ENCODE assay signal across 1 cellular context in genomic region chr3:48301020-48301813, GRCh38.
TF ChIP-seq lines count a peak whose summit lies in the region.

Gene NME6 (minus strand): TSS chr3:48301367.

TF ChIP-seq in HEK293, 187 proteins besides CTCF, POLR2A, EP300 and RAD21 (continued from another document and continues in another):
- 0 out of 2 replicates have a peak, but pooled peaks have one; percentile 55 for TF ChIP-seq ZSCAN18 (tag by site-specific recombination; IDR thresholded peaks at IDR 0.05)
- no peak for TF ChIP-seq FEZF1 (tag by site-specific recombination; IDR thresholded peaks at IDR 0.05)
- TF ChIP-seq ZNF37A (tag by site-specific recombination; IDR thresholded peaks at IDR 0.05) = no peak
- peak; percentile 59; the same call in 1 of the 2 replicates for TF ChIP-seq ZEB2 (tag by site-specific recombination; IDR thresholded peaks at IDR 0.05)
- 0 out of 2 replicates have a peak, but pooled peaks have one; percentile 21 for TF ChIP-seq ZFP37 (tag by site-specific recombination; IDR thresholded peaks at IDR 0.05)
- TF ChIP-seq PBX3 (CRISPR knock-in tag; IDR thresholded peaks at IDR 0.05) = peak; percentile 30; the same call in 1 of the 2 replicates
- 0 out of 2 replicates have a peak, but pooled peaks have one; percentile 19 for TF ChIP-seq PRDM10 (tag by site-specific recombination; IDR thresholded peaks at IDR 0.05)
- TF ChIP-seq ZNF624 (tag by site-specific recombination; IDR thresholded peaks at IDR 0.05) = no peak
- peak; percentile 26; the same call in 1 of the 2 replicates for TF ChIP-seq ZNF639 (tag by site-specific recombination; IDR thresholded peaks at IDR 0.05)
- peak; percentile 53; the same call in 1 of the 2 replicates for TF ChIP-seq ZBTB11 (tag by site-specific recombination; conservative IDR thresholded peaks at IDR 0.05; ENCODE audit: low read depth)
- TF ChIP-seq EGR2 (tag by site-specific recombination; IDR thresholded peaks at IDR 0.05; ENCODE audit: low read depth) = peak; percentile 81
- TF ChIP-seq ZNF214 (tag by site-specific recombination; IDR thresholded peaks at IDR 0.05; ENCODE audit: borderline replicate concordance) = no peak
- TF ChIP-seq ZNF324 (tag by site-specific recombination; IDR thresholded peaks at IDR 0.05) = no peak
- TF ChIP-seq ZNF157 (tag by site-specific recombination; IDR thresholded peaks at IDR 0.05) = no peak
- peak; percentile 71; the same call in 1 of the 2 replicates for TF ChIP-seq ZNF785 (tag by site-specific recombination; IDR thresholded peaks at IDR 0.05)
- TF ChIP-seq ZNF292 (tag by site-specific recombination; IDR thresholded peaks at IDR 0.05; ENCODE audit: borderline replicate concordance, low read depth) = no peak
- no peak for TF ChIP-seq PRDM6 (tag by site-specific recombination; IDR thresholded peaks at IDR 0.05)
- 0 out of 2 replicates have a peak, but pooled peaks have one; percentile 65 for TF ChIP-seq ZNF24 (tag by site-specific recombination; IDR thresholded peaks at IDR 0.05)
- peak; percentile 88 for TF ChIP-seq ZBTB10 (tag by site-specific recombination; IDR thresholded peaks at IDR 0.05)
- peak; percentile 85 for TF ChIP-seq ZNF223 (tag by site-specific recombination; IDR thresholded peaks at IDR 0.05)
- peak; percentile 73 for TF ChIP-seq SP3 (tag by site-specific recombination; IDR thresholded peaks at IDR 0.05)
- TF ChIP-seq ZIC2 (tag by site-specific recombination; IDR thresholded peaks at IDR 0.05) = peak; percentile 41; the same call in 1 of the 2 replicates
- TF ChIP-seq PATZ1 (tag by site-specific recombination; IDR thresholded peaks at IDR 0.05) = peak; percentile 84
- peak; percentile 69; the same call in 1 of the 2 replicates for TF ChIP-seq ZNF423 (tag by site-specific recombination; IDR thresholded peaks at IDR 0.05)
- peak; percentile 46; the same call in 1 of the 2 replicates for TF ChIP-seq REST (tag by site-specific recombination; IDR thresholded peaks at IDR 0.05)
- peak; percentile 38; the same call in 1 of the 2 replicates for TF ChIP-seq KLF10 (tag by site-specific recombination; IDR thresholded peaks at IDR 0.05)
